Comparison of ENCODE assay signal across 3 cellular contexts in genomic region chr1:190296453-190296852, GRCh38.
TF ChIP-seq lines count a peak whose summit lies in the region.

No MANE protein-coding gene starts in this region.

TF ChIP-seq in HepG2, 621 proteins besides CTCF, POLR2A, EP300 and RAD21:
- TF ChIP-seq CREB1 (IDR thresholded peaks at IDR 0.05): peak; percentile 46
- no peak for TF ChIP-seq CREB1 (CRISPR knock-in tag; IDR thresholded peaks at IDR 0.05)
- TF ChIP-seq ZNF674 (CRISPR knock-in tag; IDR thresholded peaks at IDR 0.05; ENCODE audit: low read depth): no peak
- peak; percentile 96 for TF ChIP-seq ATF7 (IDR thresholded peaks at IDR 0.05)
- TF ChIP-seq ATF7 (CRISPR knock-in tag; IDR thresholded peaks at IDR 0.05): no peak

TF ChIP-seq in IMR-90, 13 proteins besides CTCF, POLR2A, EP300 and RAD21:
- no peak for TF ChIP-seq RCOR1 (IDR thresholded peaks at IDR 0.05; ENCODE audit: insufficient replicate concordance, low read length)
- 0 out of 2 replicates have a peak, but pooled peaks have one; percentile 26 for TF ChIP-seq CEBPB (IDR thresholded peaks at IDR 0.05; ENCODE audit: low read depth, low read length)

TF ChIP-seq in K562, 482 proteins besides CTCF, POLR2A, EP300 and RAD21:
- TF ChIP-seq, protein P1, sequence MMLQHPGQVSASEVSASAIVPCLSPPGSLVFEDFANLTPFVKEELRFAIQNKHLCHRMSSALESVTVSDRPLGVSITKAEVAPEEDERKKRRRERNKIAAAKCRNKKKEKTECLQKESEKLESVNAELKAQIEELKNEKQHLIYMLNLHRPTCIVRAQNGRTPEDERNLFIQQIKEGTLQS (IDR thresholded peaks at IDR 0.05): 0 out of 2 replicates have a peak, but pooled peaks have one; percentile 20
- TF ChIP-seq, protein P1 (CRISPR knock-in tag; conservative IDR thresholded peaks at IDR 0.05): no peak
- no peak for TF ChIP-seq ZBTB7A (IDR thresholded peaks at IDR 0.05; ENCODE audit: borderline replicate concordance, control insufficient read depth, low read depth, low read length)
